ENCODE assay signal across 15 cellular contexts in genomic region chr15:40249477-40250303, GRCh38. TPM values are rescaled to one million over a fixed set of nuclear protein-coding genes. Genes with fewer than 3 reads are reported as not detected.
A peak's percentile ranks its signal among the peaks of the same experiment; 100 is the strongest.
DNase-seq lines count a peak whose midpoint lies in the region; ATAC-seq and TF ChIP-seq lines count a peak whose summit lies in the region.
"Had no signal": no experiment of that assay in that cellular context is flagged by ENCODE, and none has a peak within 500 bp of the region (broad histone marks: within the 10 kb centered on the region; RNA-seq: fewer than 3 reads in every experiment).

No MANE protein-coding gene starts in this region.

- ATAC-seq in GM18511 (IDR thresholded peaks at IDR 0.05; ENCODE audit: unreplicated experiment): no peak
- ATAC-seq in GM19035 (IDR thresholded peaks at IDR 0.05; ENCODE audit: unreplicated experiment): no peak
- ATAC-seq: activated CD4-positive, alpha-beta T cell treated with anti-CD3 and anti-CD28 coated beads for 36 hours; GM12878; stimulated activated memory B cell treated with anti-CD40 and anti-IgM and Interleukin-4, amounts not matched to agents 10 μg/mL and 1 μg/mL and 100 μg/mL, for 72 hours had no signal

- no peaks in the 10 kb centered on the region for H3K36me3 ChIP-seq in breast epithelium

- peaks cover 6 to 24% of the 10 kb centered on the region in 2 donors for H3K4me1 ChIP-seq in breast epithelium

- TF ChIP-seq POLR2A in breast epithelium (IDR thresholded peaks at IDR 0.05): no peak

- H3K27me3 ChIP-seq in breast epithelium: no peaks in the 10 kb centered on the region

- TF ChIP-seq CTCF in AG10803 (conservative IDR thresholded peaks at IDR 0.05; ENCODE audit: low read length) (no peak), LNCaP clone FGC (IDR thresholded peaks at IDR 0.05; ENCODE audit: control insufficient read depth, extremely low read depth, insufficient read depth) (no peak), breast epithelium (IDR thresholded peaks at IDR 0.05) (no peak)

- H3K27me3 Mint-ChIP-seq in T-helper 2 cell treated with Interferon-gamma antibody and Interleukin-4, amounts not matched to agents 5 μg/mL and 100 μg/mL, for 36 hours (ENCODE audit: low read depth): peaks cover 36% of the 10 kb centered on the region

- H3K4me3 Mint-ChIP-seq in T-helper 2 cell treated with Interferon-gamma antibody and Interleukin-4, amounts not matched to agents 5 μg/mL and 100 μg/mL, for 36 hours: no peak overlapping the region
- H3K4me3 Mint-ChIP-seq: activated CD4-positive, alpha-beta T cell treated with anti-CD3 and anti-CD28 coated beads for 36 hours; mesothelial cell of epicardium; stimulated activated memory B cell treated with anti-CD40 and anti-IgM and Interleukin-4, amounts not matched to agents 10 μg/mL and 1 μg/mL and 100 μg/mL, for 72 hours had no signal

- no peaks in the 10 kb centered on the region for H3K36me3 Mint-ChIP-seq in T-helper 2 cell treated with Interferon-gamma antibody and Interleukin-4, amounts not matched to agents 5 μg/mL and 100 μg/mL, for 36 hours (ENCODE audit: low read depth)
- H3K36me3 Mint-ChIP-seq: mesothelial cell of epicardium; stimulated activated memory B cell treated with anti-CD40 and anti-IgM and Interleukin-4, amounts not matched to agents 10 μg/mL and 1 μg/mL and 100 μg/mL, for 72 hours had no signal

- H3K4me3 ChIP-seq in AG10803 (ENCODE audit: low read length) (no peak overlapping the region), LNCaP clone FGC (ENCODE audit: low read depth, low read length) (no peak overlapping the region), breast epithelium (no peak overlapping the region)
- H3K4me3 ChIP-seq: GM12878 had no signal

- intact Hi-C loops in breast epithelium (cut with DNase I; ENCODE audit: low total_unique reads): no loop called here

- H3K27ac Mint-ChIP-seq in T-helper 2 cell treated with Interferon-gamma antibody and Interleukin-4, amounts not matched to agents 5 μg/mL and 100 μg/mL, for 36 hours: no peak overlapping the region
- H3K27ac Mint-ChIP-seq: activated CD4-positive, alpha-beta T cell treated with anti-CD3 and anti-CD28 coated beads for 36 hours; mesothelial cell of epicardium; stimulated activated memory B cell treated with anti-CD40 and anti-IgM and Interleukin-4, amounts not matched to agents 10 μg/mL and 1 μg/mL and 100 μg/mL, for 72 hours had no signal

- no peaks in the 10 kb centered on the region for H3K9me3 Mint-ChIP-seq in T-helper 2 cell treated with Interferon-gamma antibody and Interleukin-4, amounts not matched to agents 5 μg/mL and 100 μg/mL, for 36 hours
- H3K9me3 Mint-ChIP-seq: mesothelial cell of epicardium; stimulated activated memory B cell treated with anti-CD40 and anti-IgM and Interleukin-4, amounts not matched to agents 10 μg/mL and 1 μg/mL and 100 μg/mL, for 72 hours had no signal

- DNase-seq in AG10803 (ENCODE audit: low read depth): peak; percentile 41
- peak; percentile 32 for DNase-seq in LNCaP clone FGC (ENCODE audit: low read depth)
- peak in 1 of 2 donors; percentile 66 for DNase-seq in breast epithelium (ENCODE audit: low spot score in 2 of 2)
- DNase-seq in iris pigment epithelial cell (ENCODE audit: low read depth): peak; percentile 32
- DNase-seq in NCI-H1105 treated with DMSO at 0.1 percent for 48 hours (lab: John Stamatoyannopoulos, UW): no peak
- no peak for DNase-seq in T-helper 2 cell treated with Interferon-gamma antibody and Interleukin-4, amounts not matched to agents 5 μg/mL and 100 μg/mL, for 36 hours (ENCODE audit: low spot score)
- DNase-seq: activated CD4-positive, alpha-beta T cell treated with anti-CD3 and anti-CD28 coated beads for 36 hours; NCI-H774; stimulated activated CD4-positive, alpha-beta T cell treated with anti-CD3 and anti-CD28 coated beads, Interleukin-2, amount 100 ng/mL, for 48 hours had no signal

- peak overlapping the region; percentile 54 to 64 for H3K27ac ChIP-seq in breast epithelium

- H3K4me1 Mint-ChIP-seq in T-helper 2 cell treated with Interferon-gamma antibody and Interleukin-4, amounts not matched to agents 5 μg/mL and 100 μg/mL, for 36 hours (ENCODE audit: low read depth): peaks cover 5% of the 10 kb centered on the region

- H3K9me3 ChIP-seq in breast epithelium: no peaks in the 10 kb centered on the region

RNA-seq across cellular contexts. Expression of gene PAK6, which starts 10.8 kb away (rescaled TPM):
- 10 to 100 TPM in 1 of 3 donors, 1 to 10 TPM in 1, under 1 TPM in 1; 0.80 to 11.0 (median 9.5) TPM for total RNA-seq in breast epithelium

RNA-seq across cellular contexts. Expression of gene ANKRD63, which starts 33.2 kb away (rescaled TPM):
- total RNA-seq in breast epithelium: not detected
- total RNA-seq: activated CD4-positive, alpha-beta T cell treated with anti-CD3 and anti-CD28 coated beads for 36 hours; epithelial cell of proximal tubule; GM12878 had no signal

RNA-seq across cellular contexts. Expression of gene PLCB2, which starts 58.0 kb away (rescaled TPM):
- total RNA-seq in breast epithelium: 10 to 100 TPM in 2 of 3 donors, 1 to 10 TPM in 1; 4.3 to 17.9 (median 13.6) TPM

Comparison
In these comparisons a context has a peak if more than half of its experiments do, and no peak if none do; other contexts are left out.
1. DNase-seq: peak in AG10803 (single experiment), LNCaP clone FGC (single experiment) and iris pigment epithelial cell (single experiment); none in NCI-H1105 treated with DMSO at 0.1 percent for 48 hours (single experiment) and T-helper 2 cell treated with Interferon-gamma antibody and Interleukin-4, amounts not matched to agents 5 μg/mL and 100 μg/mL, for 36 hours (single experiment).